Comparison of ENCODE assay signal across 8 cellular contexts in the genomic region with DNA sequence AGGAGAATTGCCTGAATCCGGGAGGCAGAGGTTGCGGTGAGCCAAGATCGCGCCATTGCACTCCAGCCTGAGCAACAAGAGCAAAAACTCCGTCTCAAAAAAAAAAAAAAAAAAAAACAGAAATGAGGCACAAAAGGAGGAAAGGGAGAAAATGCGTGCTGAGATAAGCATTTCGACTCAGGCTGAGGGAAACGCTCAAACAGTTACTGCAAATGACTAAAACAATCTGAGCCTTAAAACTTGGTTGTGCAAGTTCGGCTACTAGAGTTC. TPM values are rescaled to one million over a fixed set of nuclear protein-coding genes. Genes with fewer than 3 reads are reported as not detected.
DNase-seq lines count a peak whose midpoint lies in the region; ATAC-seq, FAIRE-seq and TF ChIP-seq lines count a peak whose summit lies in the region.
"Not testable (repeated sequence)": the region's sequence is repeated elsewhere in the genome, so short reads cannot be mapped to it uniquely, and the experiment has no call there.

No MANE protein-coding gene starts in this region.

- not testable (repeated sequence) for TF ChIP-seq CTCF in pancreas (IDR thresholded peaks at IDR 0.05); upper lobe of left lung (IDR thresholded peaks at IDR 0.05)

- H3K27ac ChIP-seq in SK-N-MC, result not testable (repeated sequence)
- H3K27ac ChIP-seq in epithelial cell of prostate (peak overlapping the region; percentile 94), pancreas (peak overlapping the region; percentile 84 to 98 (median 94)), upper lobe of left lung (peak overlapping the region; percentile 97 to 100 (median 98))

- not testable (repeated sequence) for H3K36me3 ChIP-seq in SK-N-MC (ENCODE audit: insufficient read depth, low read length); pancreas; upper lobe of left lung

- not testable (repeated sequence) for DNase-seq in SK-N-MC (ENCODE audit: low read depth, low spot score); activated naive CD8-positive, alpha-beta T cell treated with anti-CD3 and anti-CD28 coated beads, Interleukin-2, amount 10 ng/mL, durations not matched to agents 7 days and 5 days; epithelial cell of prostate (ENCODE audit: low read depth, low spot score); left colon; pancreas; upper lobe of left lung

- not testable (repeated sequence) for H3K36me3 Mint-ChIP-seq in activated naive CD8-positive, alpha-beta T cell treated with anti-CD3 and anti-CD28 coated beads, Interleukin-2, amount 10 ng/mL, durations not matched to agents 7 days and 5 days

- TF ChIP-seq EP300 in upper lobe of left lung (IDR thresholded peaks at IDR 0.05), result not testable (repeated sequence)

- H3K4me3 Mint-ChIP-seq in activated naive CD8-positive, alpha-beta T cell treated with anti-CD3 and anti-CD28 coated beads, Interleukin-2, amount 10 ng/mL, durations not matched to agents 7 days and 5 days, result peak overlapping the region; percentile 92

- not testable (repeated sequence) for H3K9me3 Mint-ChIP-seq in activated naive CD8-positive, alpha-beta T cell treated with anti-CD3 and anti-CD28 coated beads, Interleukin-2, amount 10 ng/mL, durations not matched to agents 7 days and 5 days

- not testable (repeated sequence) for H3K27me3 Mint-ChIP-seq in activated naive CD8-positive, alpha-beta T cell treated with anti-CD3 and anti-CD28 coated beads, Interleukin-2, amount 10 ng/mL, durations not matched to agents 7 days and 5 days

- peaks cover 0 to 15% (median 0%) of the 10 kb centered on the region in 3 donors for H3K4me1 ChIP-seq in pancreas
- H3K4me1 ChIP-seq in upper lobe of left lung, result peaks cover 28 to 37% (median 33%) of the 10 kb centered on the region in 4 donors

- FAIRE-seq in pancreas (lab: Jason Lieb, UNC), result not testable (repeated sequence)

- H3K4me3 ChIP-seq in GM08714 (ENCODE audit: low read length) (peak overlapping the region; percentile 72), SK-N-MC (peak overlapping the region; percentile 85), pancreas (peak overlapping the region; percentile 94 to 100 (median 98)), upper lobe of left lung (peak overlapping the region; percentile 69 to 98 (median 96))

- intact Hi-C loops in left colon (cut with DNase I, micrococcal nuclease); pancreas (cut with DNase I): not testable (repeated sequence)

- H3K27ac Mint-ChIP-seq in activated naive CD8-positive, alpha-beta T cell treated with anti-CD3 and anti-CD28 coated beads, Interleukin-2, amount 10 ng/mL, durations not matched to agents 7 days and 5 days, result peak overlapping the region; percentile 85

- 3 to 4% methylated on average over 9 of the region's 9 CpGs for WGBS in pancreas, 2 donors
- 1 to 2% methylated on average over 9 of the region's 9 CpGs for WGBS in upper lobe of left lung, 2 donors

- H3K4me1 Mint-ChIP-seq in activated naive CD8-positive, alpha-beta T cell treated with anti-CD3 and anti-CD28 coated beads, Interleukin-2, amount 10 ng/mL, durations not matched to agents 7 days and 5 days, result peaks cover 32% of the 10 kb centered on the region

- TF ChIP-seq POLR2A in upper lobe of left lung (IDR thresholded peaks at IDR 0.05), result not testable (repeated sequence)

- not testable (repeated sequence) for H3K27me3 ChIP-seq in pancreas, upper lobe of left lung

- H3K9ac ChIP-seq in SK-N-MC (ENCODE audit: insufficient read length), result peak overlapping the region; percentile 79

- POLR2A ChIA-PET in activated naive CD8-positive, alpha-beta T cell treated with anti-CD3 and anti-CD28 coated beads, Interleukin-2, amount 10 ng/mL, durations not matched to agents 7 days and 5 days (lab: Charles Lee), result interaction anchor here (0.6 to 2.3 kb wide), 6 partner anchors 21 to 290 kb away, joined by 3 to 15 read pairs (median 8); partner anchors contain the start of genes ARF4, PDE12 and SLMAP

- ATAC-seq in HG03439 (IDR thresholded peaks at IDR 0.05; ENCODE audit: unreplicated experiment) (peak; percentile 6), left colon (peak; percentile 2), pancreas (peak in 3 of 4 donors; percentile 1 to 20 (median 5)), upper lobe of left lung (ENCODE audit: low FRiP score in 2 of 2) (peak in 1 of 2 donors; percentile 50)
- not testable (repeated sequence) for ATAC-seq in activated naive CD8-positive, alpha-beta T cell treated with anti-CD3 and anti-CD28 coated beads, Interleukin-2, amount 10 ng/mL, durations not matched to agents 7 days and 5 days (ENCODE audit: low read depth)

- not testable (repeated sequence) for H3K9me3 ChIP-seq in SK-N-MC (ENCODE audit: low read depth, low read length); pancreas; upper lobe of left lung

RNA-seq across cellular contexts. Expression of gene DENND6A, which starts 0.8 kb away (rescaled TPM):
- total RNA-seq in activated naive CD8-positive, alpha-beta T cell treated with anti-CD3 and anti-CD28 coated beads, Interleukin-2, amount 10 ng/mL, durations not matched to agents 7 days and 5 days, result 10 to 100 TPM; 30.6 to 31.9 TPM
- total RNA-seq in left colon, result 10 to 100 TPM; 15.4 to 16.0 TPM
- 10 to 100 TPM in 1 of 6 donors, 1 to 10 TPM in 5; 7.2 to 12.0 (median 9.1) TPM for total RNA-seq in pancreas
- polyA plus RNA-seq in pancreas, result 1 to 10 TPM; 3.3 to 6.1 TPM
- 10 to 100 TPM; 11.7 to 67.6 (median 23.8) TPM for total RNA-seq in upper lobe of left lung
